8 cellular contexts compared by ENCODE assay signal in the genomic region with DNA sequence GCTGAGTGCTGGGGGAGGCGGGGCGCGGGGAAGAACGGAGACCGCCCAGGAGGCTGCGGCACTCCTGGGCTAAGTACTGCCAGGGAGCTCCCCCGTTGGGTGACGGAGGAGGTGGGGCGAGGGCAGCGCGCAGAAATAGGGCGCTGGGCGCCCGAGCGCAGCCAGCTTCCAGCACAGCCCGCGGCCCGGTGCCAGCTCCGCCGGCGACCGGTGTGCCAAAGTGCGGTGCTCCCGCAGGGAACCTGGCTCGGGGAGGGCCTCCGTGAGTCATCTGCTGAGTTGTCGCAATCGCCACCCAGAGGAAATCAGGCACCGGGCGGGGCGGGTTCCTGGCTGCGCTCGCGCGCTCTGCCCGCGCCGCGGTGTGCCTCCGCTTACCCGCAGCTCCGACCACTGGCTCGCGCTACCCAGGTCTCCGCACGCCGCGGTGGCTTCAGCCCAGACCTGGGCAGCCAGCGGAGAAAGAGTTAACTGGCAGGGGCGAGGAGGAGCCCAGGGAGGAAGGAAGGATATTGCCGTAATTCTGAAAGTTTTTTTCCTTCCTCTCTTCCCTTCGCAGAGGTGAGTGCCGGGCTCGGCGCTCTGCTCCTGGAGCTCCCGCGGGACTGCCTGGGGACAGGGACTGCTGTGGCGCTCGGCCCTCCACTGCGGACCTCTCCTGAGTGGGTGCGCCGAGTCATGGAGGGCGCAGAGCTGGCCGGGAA. TPM values are rescaled to one million over a fixed set of nuclear protein-coding genes. Genes with fewer than 3 reads are reported as not detected.
DNase-seq lines count a peak whose midpoint lies in the region; TF ChIP-seq lines count a peak whose summit lies in the region.

Gene GPAT3 (plus strand): TSS at position 164 of the 704 bp plus-strand sequence. CDS start 515 bp downstream, at position 679.

- in situ Hi-C loops in GM13977 (cut with MboI; ENCODE audit: low pct_unique_long_range_greater_than_20kb, low sequenced_read_pairs, unreplicated experiment): no loop called here

- CTCF ChIA-PET in HEK293T (lab: Yijun Ruan, JAX): interaction anchor here (0.7 kb wide), 1 partner anchor 11 kb away, joined by 4 read pairs; no protein-coding TSS in a partner anchor

- H3K36me3 ChIP-seq in kidney epithelial cell (ENCODE audit: control insufficient read depth, insufficient read depth, low read length): no peaks in the 10 kb centered on the region

- H3K27me3 ChIP-seq in kidney epithelial cell (ENCODE audit: control insufficient read depth, insufficient read depth, low read length): no peaks in the 10 kb centered on the region

- DNase-seq in GM13977 (ENCODE audit: low spot score): peak; percentile 65
- peak; percentile 75 for DNase-seq in HEK293T (ENCODE audit: extremely low spot score)
- peak; percentile 13 for DNase-seq in NCI-H1048 (lab: John Stamatoyannopoulos, UW)
- peak; percentile 53 for DNase-seq in activated CD4-positive, alpha-beta T cell treated with anti-CD3 and anti-CD28 coated beads for 1 hour
- DNase-seq in cerebellar nuclear complex (lab: John Stamatoyannopoulos, UW): peak; percentile 24 to 45
- DNase-seq in kidney epithelial cell (ENCODE audit: low read depth): no peak
- peak; percentile 66 for DNase-seq in stimulated activated CD4-positive, alpha-beta T cell treated with anti-CD3 and anti-CD28 coated beads, Interleukin-1b, Interleukin-23, amount 100 ng/mL, for 48 hours
- DNase-seq in NCI-H187 treated with DMSO at 0.1 percent for 48 hours (lab: John Stamatoyannopoulos, UW): no peak

- TF ChIP-seq CTCF in GM13977 (IDR thresholded peaks at IDR 0.05; ENCODE audit: extremely low read depth, insufficient read depth, missing control alignments): no peak
- TF ChIP-seq CTCF in kidney epithelial cell (IDR thresholded peaks at IDR 0.05; ENCODE audit: insufficient read depth, low read length, poor library complexity, severe bottlenecking): no peak

- POLR2A ChIA-PET in HEK293T (lab: Yijun Ruan, JAX): interaction anchor here (1.0 to 1.4 kb wide), 3 partner anchors 8 to 12 kb away, joined by 3 to 4 read pairs (median 4); no protein-coding TSS in a partner anchor

- peak within 1 kb of the TSS; percentile 86 for H3K4me3 ChIP-seq in kidney epithelial cell (ENCODE audit: low read depth, low read length)

TF ChIP-seq in HEK293T, 16 proteins besides CTCF, POLR2A, EP300 and RAD21:
- TF ChIP-seq FOXK2 (IDR thresholded peaks at IDR 0.05): no peak
- no peak for TF ChIP-seq PKNOX1 (IDR thresholded peaks at IDR 0.05)
- no peak for TF ChIP-seq ELF4 (IDR thresholded peaks at IDR 0.05)
- no peak for TF ChIP-seq CTBP1 (IDR thresholded peaks at IDR 0.05; ENCODE audit: borderline replicate concordance)

RNA-seq across cellular contexts. Expression of gene GPAT3, which starts in this region (rescaled TPM):
- 8.2 and 9.1 TPM in 2 replicates for total RNA-seq in kidney epithelial cell

Comparison
In these comparisons a context has a peak if more than half of its experiments do, and no peak if none do; other contexts are left out.
1. DNase-seq: peak in GM13977 (single experiment), HEK293T (single experiment), NCI-H1048 (single experiment), activated CD4-positive, alpha-beta T cell treated with anti-CD3 and anti-CD28 coated beads for 1 hour (single experiment), cerebellar nuclear complex (2 of 2) and stimulated activated CD4-positive, alpha-beta T cell treated with anti-CD3 and anti-CD28 coated beads, Interleukin-1b, Interleukin-23, amount 100 ng/mL, for 48 hours (single experiment); none in kidney epithelial cell (single experiment) and NCI-H187 treated with DMSO at 0.1 percent for 48 hours (single experiment).